ENCODE assay signal across 2 cellular contexts in genomic region chr10:113547426-113547825, GRCh38.
TF ChIP-seq lines count a peak whose summit lies in the region.

No MANE protein-coding gene starts in this region.

TF ChIP-seq in liver, 16 proteins besides CTCF, POLR2A, EP300 and RAD21:
- TF ChIP-seq MAX (IDR thresholded peaks at IDR 0.05) (peak; percentile 28), HNF4G (IDR thresholded peaks at IDR 0.05) (peak; percentile 62), EGR1 (IDR thresholded peaks at IDR 0.05; ENCODE audit: low read depth in 2 of 2) (peak in 1 of 2 donors; percentile 60), RXRA (IDR thresholded peaks at IDR 0.05) (peak; percentile 91 to 92), GABPA (IDR thresholded peaks at IDR 0.05 in 1 of 2, conservative IDR thresholded peaks at IDR 0.05 in 1 of 2) (peak in 1 of 2 donors; percentile 52), NR2F2 (IDR thresholded peaks at IDR 0.05) (no peak), HNF4A (conservative IDR thresholded peaks at IDR 0.05) (peak; percentile 93 to 94), YY1 (IDR thresholded peaks at IDR 0.05) (peak; percentile 77), FOXA1 (IDR thresholded peaks at IDR 0.05) (peak; percentile 27), ATF3 (IDR thresholded peaks at IDR 0.05) (peak; percentile 18), JUND (IDR thresholded peaks at IDR 0.05) (peak in 1 of 2 donors; percentile 47), SP1 (IDR thresholded peaks at IDR 0.05) (peak; percentile 70), REST (IDR thresholded peaks at IDR 0.05) (peak; percentile 20), TAF1 (conservative IDR thresholded peaks at IDR 0.05) (no peak), FOXA2 (IDR thresholded peaks at IDR 0.05) (peak; percentile 13), ZBTB33 (IDR thresholded peaks at IDR 0.05) (peak; percentile 59)

TF ChIP-seq in HepG2, 621 proteins besides CTCF, POLR2A, EP300 and RAD21:
- TF ChIP-seq ATF5 (CRISPR knock-in tag; IDR thresholded peaks at IDR 0.05; ENCODE audit: low read depth) (no peak), NCOA2 (CRISPR knock-in tag; IDR thresholded peaks at IDR 0.05) (no peak), ZNF790 (CRISPR knock-in tag; IDR thresholded peaks at IDR 0.05; ENCODE audit: borderline replicate concordance) (no peak), HNRNPH1 (optimal IDR thresholded peaks at IDR 0.05; ENCODE audit: low read depth, low read length) (no peak), ZNF33A (CRISPR knock-in tag; IDR thresholded peaks at IDR 0.05; ENCODE audit: borderline replicate concordance) (no peak), HMGA1 (CRISPR knock-in tag; conservative IDR thresholded peaks at IDR 0.05) (no peak)
